ENCODE assay signal across 11 cellular contexts in the genomic region with DNA sequence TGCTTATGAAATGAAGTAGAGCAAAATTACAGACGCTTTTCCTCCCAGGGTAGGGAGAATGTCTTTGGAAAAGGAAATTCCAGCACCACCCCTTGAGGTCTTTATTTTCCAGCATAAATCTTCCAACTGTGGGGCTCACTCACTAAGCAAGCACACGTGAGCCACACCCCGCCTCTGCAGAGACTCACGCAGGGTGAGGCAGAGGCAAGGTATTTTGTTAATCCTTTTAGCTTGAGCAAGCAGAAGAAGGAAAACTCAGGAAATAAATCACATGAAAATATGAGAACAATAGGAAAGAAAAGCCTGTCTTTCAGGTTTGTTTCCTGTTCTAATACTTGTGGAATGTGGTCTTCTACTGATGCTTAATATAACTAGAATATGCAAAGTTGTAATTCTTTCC. TPM values are rescaled to one million over a fixed set of nuclear protein-coding genes. Genes with fewer than 3 reads are reported as not detected.
DNase-seq lines count a peak whose midpoint lies in the region; ATAC-seq, FAIRE-seq and TF ChIP-seq lines count a peak whose summit lies in the region.
"Had no signal": no experiment of that assay in that cellular context is flagged by ENCODE, and none has a peak within 500 bp of the region (broad histone marks: within the 10 kb centered on the region; RNA-seq: fewer than 3 reads in every experiment).

No MANE protein-coding gene starts in this region.

- peak overlapping the region; percentile 89 for H3K27ac ChIP-seq in keratinocyte (ENCODE audit: control insufficient read depth, insufficient read depth, low read length)
- peak overlapping the region; percentile 29 for H3K27ac ChIP-seq in urinary bladder (ENCODE audit: low read depth)
- H3K27ac ChIP-seq: parathyroid adenoma had no signal

- H3K9me3 ChIP-seq in keratinocyte (ENCODE audit: control insufficient read depth, low read depth, low read length): no peaks in the 10 kb centered on the region
- H3K9me3 ChIP-seq: Peyer's patch had no signal

- no peaks in the 10 kb centered on the region for H3K9me1 ChIP-seq in keratinocyte (ENCODE audit: control insufficient read depth, extremely low read depth, insufficient read depth, low read length)

- H3K27me3 Mint-ChIP-seq in WTC11 (ENCODE audit: low read depth): peaks cover 6% of the 10 kb centered on the region; the same call in 1 of the 2 replicates

- DNase-seq in NCI-H82 (lab: John Stamatoyannopoulos, UW): peak; percentile 74
- DNase-seq in NCI-H82 treated with DMSO at 0.1 percent for 48 hours (lab: John Stamatoyannopoulos, UW; ENCODE audit: unreplicated experiment): no peak
- DNase-seq in WTC11 (ENCODE audit: low spot score): no peak
- DNase-seq in keratinocyte (ENCODE audit: low read depth, low spot score): peak; percentile 83
- DNase-seq in GM12892 (ENCODE audit: insufficient read length): no peak
- DNase-seq: activated T-cell treated with anti-CD3 and anti-CD28 coated beads, Interleukin-2, amount 50 U/mL, for 72 hours; Peyer's patch had no signal

- TF ChIP-seq POLR2A in GM12892 (IDR thresholded peaks at IDR 0.05; ENCODE audit: low read depth, low read length): no peak

- peaks cover 14% of the 10 kb centered on the region for H3K9me3 Mint-ChIP-seq in WTC11

- WGBS in urinary bladder: 35% methylated on average over 4 of the region's 4 CpGs

- H3K9ac ChIP-seq in keratinocyte (ENCODE audit: control insufficient read depth, extremely low read depth, insufficient read depth, low read length): peak overlapping the region; percentile 50
- H3K9ac ChIP-seq: parathyroid adenoma had no signal

- H3K27ac Mint-ChIP-seq in WTC11: peak overlapping the region; percentile 94
- H3K27ac Mint-ChIP-seq: activated T-cell treated with anti-CD3 and anti-CD28 coated beads, Interleukin-2, amount 50 U/mL, for 72 hours had no signal

- peak overlapping the region; percentile 72 for H3K4me2 ChIP-seq in keratinocyte (ENCODE audit: control insufficient read depth, extremely low read depth, insufficient read depth, low read depth, low read length)

- H3K27me3 ChIP-seq in keratinocyte (ENCODE audit: control insufficient read depth, extremely low read depth, insufficient read depth, low read length): no peaks in the 10 kb centered on the region
- H3K27me3 ChIP-seq: Peyer's patch had no signal

- H3K4me3 ChIP-seq in keratinocyte (ENCODE audit: control insufficient read depth in 2 of 3, extremely low read depth in 1 of 3, insufficient read depth in 2 of 3, low read depth in 1 of 3, low read length in 3 of 3) (peak overlapping the region in 1 of 3 experiments; percentile 22), urinary bladder (ENCODE audit: low read depth, low read length) (no peak overlapping the region)
- H3K4me3 ChIP-seq: Peyer's patch had no signal

- peaks cover 44% of the 10 kb centered on the region for H3K4me1 Mint-ChIP-seq in WTC11

- TF ChIP-seq CTCF in WTC11 (IDR thresholded peaks at IDR 0.05) (no peak), keratinocyte (optimal IDR thresholded peaks at IDR 0.05 in 1 of 3, IDR thresholded peaks at IDR 0.05 in 1 of 3, conservative IDR thresholded peaks at IDR 0.05 in 1 of 3; ENCODE audit: extremely low read depth in 1 of 3, insufficient read depth in 2 of 3, low read length in 3 of 3) (no peak)

- peak overlapping the region; percentile 34; the same call in 1 of the 2 replicates for H3K4me3 Mint-ChIP-seq in WTC11
- H3K4me3 Mint-ChIP-seq: activated T-cell treated with anti-CD3 and anti-CD28 coated beads, Interleukin-2, amount 50 U/mL, for 72 hours had no signal

- peaks cover 9% of the 10 kb centered on the region for H3K36me3 Mint-ChIP-seq in WTC11

- POLR2A ChIA-PET in WTC11 (lab: Charles Lee): no interaction called here

- H3K79me2 ChIP-seq in keratinocyte (ENCODE audit: control insufficient read depth, insufficient read depth, low read length): peaks cover 2% of the 10 kb centered on the region

- H2AFZ ChIP-seq in keratinocyte (ENCODE audit: control insufficient read depth, low read length): no peak overlapping the region
- H2AFZ ChIP-seq: parathyroid adenoma had no signal

- peak; percentile 95 for FAIRE-seq in keratinocyte (lab: Jason Lieb, UNC)
- FAIRE-seq in GM12892 (lab: Jason Lieb, UNC): no peak

- H3K36me3 ChIP-seq in keratinocyte (ENCODE audit: control insufficient read depth in 2 of 2, extremely low read depth in 1 of 2, insufficient read depth in 2 of 2, low read length in 2 of 2): no peaks in the 10 kb centered on the region
- H3K36me3 ChIP-seq in urinary bladder (ENCODE audit: insufficient read depth): no peaks in the 10 kb centered on the region
- H3K36me3 ChIP-seq: Peyer's patch had no signal

- H4K20me1 ChIP-seq in keratinocyte (ENCODE audit: control insufficient read depth, extremely low read depth, insufficient read depth, low read length): no peaks in the 10 kb centered on the region

- ATAC-seq in WTC11: peak; percentile 47
- no peak for ATAC-seq in HG03196 (IDR thresholded peaks at IDR 0.05; ENCODE audit: unreplicated experiment)
- ATAC-seq in HG02840 (IDR thresholded peaks at IDR 0.05; ENCODE audit: low FRiP score, unreplicated experiment): no peak
- ATAC-seq: activated T-cell treated with anti-CD3 and anti-CD28 coated beads, Interleukin-2, amount 50 U/mL, for 72 hours had no signal

- CTCF ChIA-PET in WTC11 (lab: Charles Lee): interaction anchor here (1.4 kb wide), 1 partner anchor 98 kb away, joined by 4 read pairs; no protein-coding TSS in a partner anchor

- dilution Hi-C loops in keratinocyte (cut with MboI; ENCODE audit: extremely low pct_ligation_motif_present, low sequenced_read_pairs): no loop called here

- H3K4me1 ChIP-seq in keratinocyte (ENCODE audit: control insufficient read depth, extremely low read depth, insufficient read depth, low read length) (peaks cover 41% of the 10 kb centered on the region), urinary bladder (ENCODE audit: insufficient read depth) (no peaks in the 10 kb centered on the region)

TF ChIP-seq in WTC11, 78 proteins besides CTCF, POLR2A, EP300 and RAD21 (continues in another document):
- TF ChIP-seq, protein P1, sequence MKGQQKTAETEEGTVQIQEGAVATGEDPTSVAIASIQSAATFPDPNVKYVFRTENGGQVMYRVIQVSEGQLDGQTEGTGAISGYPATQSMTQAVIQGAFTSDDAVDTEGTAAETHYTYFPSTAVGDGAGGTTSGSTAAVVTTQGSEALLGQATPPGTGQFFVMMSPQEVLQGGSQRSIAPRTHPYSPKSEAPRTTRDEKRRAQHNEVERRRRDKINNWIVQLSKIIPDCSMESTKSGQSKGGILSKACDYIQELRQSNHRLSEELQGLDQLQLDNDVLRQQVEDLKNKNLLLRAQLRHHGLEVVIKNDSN (CRISPR knock-in tag; IDR thresholded peaks at IDR 0.05): peak; percentile 68
- TF ChIP-seq, protein P2, sequence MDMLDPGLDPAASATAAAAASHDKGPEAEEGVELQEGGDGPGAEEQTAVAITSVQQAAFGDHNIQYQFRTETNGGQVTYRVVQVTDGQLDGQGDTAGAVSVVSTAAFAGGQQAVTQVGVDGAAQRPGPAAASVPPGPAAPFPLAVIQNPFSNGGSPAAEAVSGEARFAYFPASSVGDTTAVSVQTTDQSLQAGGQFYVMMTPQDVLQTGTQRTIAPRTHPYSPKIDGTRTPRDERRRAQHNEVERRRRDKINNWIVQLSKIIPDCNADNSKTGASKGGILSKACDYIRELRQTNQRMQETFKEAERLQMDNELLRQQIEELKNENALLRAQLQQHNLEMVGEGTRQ (CRISPR knock-in tag; IDR thresholded peaks at IDR 0.05): peak; percentile 57
- TF ChIP-seq, protein P3, sequence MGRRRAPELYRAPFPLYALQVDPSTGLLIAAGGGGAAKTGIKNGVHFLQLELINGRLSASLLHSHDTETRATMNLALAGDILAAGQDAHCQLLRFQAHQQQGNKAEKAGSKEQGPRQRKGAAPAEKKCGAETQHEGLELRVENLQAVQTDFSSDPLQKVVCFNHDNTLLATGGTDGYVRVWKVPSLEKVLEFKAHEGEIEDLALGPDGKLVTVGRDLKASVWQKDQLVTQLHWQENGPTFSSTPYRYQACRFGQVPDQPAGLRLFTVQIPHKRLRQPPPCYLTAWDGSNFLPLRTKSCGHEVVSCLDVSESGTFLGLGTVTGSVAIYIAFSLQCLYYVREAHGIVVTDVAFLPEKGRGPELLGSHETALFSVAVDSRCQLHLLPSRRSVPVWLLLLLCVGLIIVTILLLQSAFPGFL (CRISPR knock-in tag; IDR thresholded peaks at IDR 0.05; ENCODE audit: borderline replicate concordance): no peak
- TF ChIP-seq, protein P4, sequence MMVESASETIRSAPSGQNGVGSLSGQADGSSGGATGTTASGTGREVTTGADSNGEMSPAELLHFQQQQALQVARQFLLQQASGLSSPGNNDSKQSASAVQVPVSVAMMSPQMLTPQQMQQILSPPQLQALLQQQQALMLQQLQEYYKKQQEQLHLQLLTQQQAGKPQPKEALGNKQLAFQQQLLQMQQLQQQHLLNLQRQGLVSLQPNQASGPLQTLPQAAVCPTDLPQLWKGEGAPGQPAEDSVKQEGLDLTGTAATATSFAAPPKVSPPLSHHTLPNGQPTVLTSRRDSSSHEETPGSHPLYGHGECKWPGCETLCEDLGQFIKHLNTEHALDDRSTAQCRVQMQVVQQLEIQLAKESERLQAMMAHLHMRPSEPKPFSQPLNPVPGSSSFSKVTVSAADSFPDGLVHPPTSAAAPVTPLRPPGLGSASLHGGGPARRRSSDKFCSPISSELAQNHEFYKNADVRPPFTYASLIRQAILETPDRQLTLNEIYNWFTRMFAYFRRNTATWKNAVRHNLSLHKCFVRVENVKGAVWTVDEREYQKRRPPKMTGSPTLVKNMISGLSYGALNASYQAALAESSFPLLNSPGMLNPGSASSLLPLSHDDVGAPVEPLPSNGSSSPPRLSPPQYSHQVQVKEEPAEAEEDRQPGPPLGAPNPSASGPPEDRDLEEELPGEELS (CRISPR knock-in tag; IDR thresholded peaks at IDR 0.05): peak; percentile 30; the same call in 1 of the 2 replicates

RNA-seq across cellular contexts. Expression of a gene that starts 4.1 kb away (rescaled TPM):
- total RNA-seq in WTC11 (2021) (72.6 to 90.5 TPM (median 80.2 TPM) in 3 replicates), urinary bladder (160 TPM)
- polyA plus RNA-seq in keratinocyte (5.9 to 20.9 TPM (median 9.4 TPM) in 3 replicates), urinary bladder (11.2 TPM)
- polyA plus RNA-seq in keratinocyte (2011; ENCODE audit: low read depth): 27.1 TPM
- 6.7 and 11.7 TPM in 2 replicates for polyA plus RNA-seq in keratinocyte (2011; cell fraction: cytosol; rRNA removed)
- 5.7 and 8.2 TPM in 2 replicates for polyA plus RNA-seq in keratinocyte (2011; cell fraction: nucleus; rRNA removed)
- 6.6 and 10.4 TPM in 2 replicates for polyA plus RNA-seq in keratinocyte (2012; ENCODE audit: low replicate concordance)
- 11.2 to 24.2 TPM (median 13.4 TPM) in 3 replicates for polyA minus RNA-seq in keratinocyte
- 14.2 TPM for polyA minus RNA-seq in keratinocyte (2011; cell fraction: cytosol; rRNA and poly(A)+ RNA removed)
- polyA minus RNA-seq in keratinocyte (2011; cell fraction: nucleus; rRNA and poly(A)+ RNA removed): 9.8 and 23.3 TPM in 2 replicates
- 2.4 TPM for polyA plus RNA-seq in GM12892 (2012; ENCODE audit: missing spikeins)

Comparison
In these comparisons a context has a peak if more than half of its experiments do, and no peak if none do; other contexts are left out.
1. DNase-seq: peak in NCI-H82 (single experiment) and keratinocyte (single experiment); none in NCI-H82 treated with DMSO at 0.1 percent for 48 hours (single experiment), WTC11 (single experiment) and GM12892 (single experiment).